20 cellular contexts compared by ENCODE assay signal in the genomic region with DNA sequence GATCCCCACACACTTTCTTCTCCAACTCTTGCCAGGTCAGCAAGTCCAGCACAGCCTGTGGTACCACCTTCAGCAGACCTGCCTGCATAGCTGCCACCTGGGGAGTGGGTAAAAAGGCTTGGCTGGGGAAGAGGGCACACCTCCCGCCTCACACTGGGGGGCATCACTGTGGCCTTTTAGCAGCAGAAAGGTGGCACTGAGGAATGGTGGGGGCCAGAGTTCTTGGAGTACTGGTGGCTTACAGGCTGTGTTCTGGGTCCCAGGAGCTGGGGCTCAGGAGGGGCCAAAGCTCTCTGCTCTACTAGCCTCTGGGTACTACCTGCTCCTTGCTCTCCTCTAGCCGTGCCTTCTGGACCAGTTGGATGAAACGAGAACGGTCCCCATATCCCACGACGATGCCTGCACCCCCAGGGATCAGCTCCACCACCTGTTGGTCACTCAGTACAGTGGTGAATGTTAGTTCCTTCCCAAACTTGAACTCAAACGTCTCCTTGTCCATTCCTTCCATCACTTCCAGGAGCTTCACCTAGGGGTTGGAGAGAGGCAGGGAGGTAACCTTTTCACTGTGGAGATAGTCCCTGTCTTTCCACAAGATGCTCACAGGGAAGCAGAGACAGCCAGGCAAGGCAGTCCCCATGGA.
"Had no signal": no experiment of that assay in that cellular context is flagged by ENCODE, and none has a peak within 500 bp of the region (broad histone marks: within the 10 kb centered on the region; RNA-seq: fewer than 3 reads in every experiment).

No MANE protein-coding gene starts in this region.

- H3K9me3 ChIP-seq: neutrophil, ovary, tibial artery, upper lobe of left lung had no signal

- H3K4me3 Mint-ChIP-seq: dendritic cell treated with granulocyte-macrophage colony-stimulating factor and Interleukin-4, amounts not matched to agents 40 ng/mL and 50 ng/mL, for 4 days; naive thymus-derived CD4-positive, alpha-beta T cell; nephron progenitor cell; stimulated activated memory B cell treated with anti-CD40 and anti-IgM and Interleukin-4, amounts not matched to agents 10 μg/mL and 1 μg/mL and 100 μg/mL, for 72 hours; stimulated activated naive CD8-positive, alpha-beta T cell treated with anti-CD3 and anti-CD28 coated beads, Interleukin-15, Interleukin-2, amounts not matched to agents 100 ng/mL and 50 ng/mL, for 24 hours had no signal

- H3K27ac Mint-ChIP-seq: dendritic cell treated with granulocyte-macrophage colony-stimulating factor and Interleukin-4, amounts not matched to agents 40 ng/mL and 50 ng/mL, for 4 days; nephron progenitor cell; stimulated activated memory B cell treated with anti-CD40 and anti-IgM and Interleukin-4, amounts not matched to agents 10 μg/mL and 1 μg/mL and 100 μg/mL, for 72 hours; stimulated activated naive CD8-positive, alpha-beta T cell treated with anti-CD3 and anti-CD28 coated beads, Interleukin-15, Interleukin-2, amounts not matched to agents 100 ng/mL and 50 ng/mL, for 24 hours had no signal

- H3K4me1 Mint-ChIP-seq: nephron progenitor cell had no signal

- H3K4me3 ChIP-seq: lung, ovary, tibial artery, upper lobe of left lung had no signal

- H3K27ac ChIP-seq: foreskin keratinocyte, neutrophil, ovary, tibial artery, upper lobe of left lung had no signal

- H3K27me3 ChIP-seq: foreskin keratinocyte, neutrophil, ovary, tibial artery, upper lobe of left lung had no signal

- H3K4me1 ChIP-seq: foreskin keratinocyte had no signal

- DNase-seq: erythroblast; foreskin keratinocyte; kidney; left cardiac atrium; left ventricle myocardium superior; mesendoderm; nephron progenitor cell; ovary; right cardiac atrium; small intestine; stimulated activated CD4-positive, alpha-beta T cell treated with anti-CD3 and anti-CD28 coated beads, Interleukin-12 subunit alpha, Interleukin-12 subunit beta, amount 100 ng/mL, for 4 hours; stimulated activated CD4-positive, alpha-beta T cell treated with anti-CD3 and anti-CD28 coated beads, Interleukin-2, amount 100 ng/mL, for 48 hours; tibial artery had no signal

- H3K9me3 Mint-ChIP-seq: dendritic cell treated with granulocyte-macrophage colony-stimulating factor and Interleukin-4, amounts not matched to agents 40 ng/mL and 50 ng/mL, for 4 days; naive thymus-derived CD4-positive, alpha-beta T cell; nephron progenitor cell; stimulated activated memory B cell treated with anti-CD40 and anti-IgM and Interleukin-4, amounts not matched to agents 10 μg/mL and 1 μg/mL and 100 μg/mL, for 72 hours; stimulated activated naive CD8-positive, alpha-beta T cell treated with anti-CD3 and anti-CD28 coated beads, Interleukin-15, Interleukin-2, amounts not matched to agents 100 ng/mL and 50 ng/mL, for 24 hours had no signal

- H3K27me3 Mint-ChIP-seq: dendritic cell treated with granulocyte-macrophage colony-stimulating factor and Interleukin-4, amounts not matched to agents 40 ng/mL and 50 ng/mL, for 4 days; naive thymus-derived CD4-positive, alpha-beta T cell; stimulated activated memory B cell treated with anti-CD40 and anti-IgM and Interleukin-4, amounts not matched to agents 10 μg/mL and 1 μg/mL and 100 μg/mL, for 72 hours; stimulated activated naive CD8-positive, alpha-beta T cell treated with anti-CD3 and anti-CD28 coated beads, Interleukin-15, Interleukin-2, amounts not matched to agents 100 ng/mL and 50 ng/mL, for 24 hours had no signal
